Comparison of ENCODE assay signal across 25 cellular contexts in the genomic region with DNA sequence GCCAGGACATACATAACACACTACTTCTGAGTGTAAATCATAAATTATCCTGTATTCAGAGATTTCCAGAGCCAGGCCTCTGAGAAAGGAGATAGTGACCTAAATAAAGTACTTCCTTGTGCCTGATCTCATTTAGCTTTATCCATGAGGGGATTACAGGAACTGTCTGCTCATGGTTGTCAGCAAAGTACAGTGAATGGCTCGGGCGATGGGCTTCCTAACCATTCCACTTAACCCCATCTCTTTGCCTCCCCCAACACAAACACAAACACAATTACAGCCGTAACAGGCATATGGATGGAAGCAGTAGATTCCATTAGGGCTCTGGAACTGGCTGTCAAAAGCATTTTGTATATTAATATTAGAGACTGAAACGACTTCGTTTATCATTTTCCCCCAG.
"Had no signal": no experiment of that assay in that cellular context is flagged by ENCODE, and none has a peak within 500 bp of the region (broad histone marks: within the 10 kb centered on the region; RNA-seq: fewer than 3 reads in every experiment).

No MANE protein-coding gene starts in this region.

- H3K27me3 ChIP-seq: esophagus muscularis mucosa, foreskin keratinocyte, gastroesophageal sphincter, heart left ventricle, hepatocyte, left lung, neutrophil, pancreas, right lobe of liver, thyroid gland, vagina had no signal

- DNase-seq: dermis blood vessel endothelial cell; effector memory CD4-positive, alpha-beta T cell; foreskin keratinocyte; heart left ventricle; kidney; left lung; mesenchymal stem cell; naive thymus-derived CD8-positive, alpha-beta T cell; pancreas; right lobe of liver; small intestine; stimulated activated CD4-positive, alpha-beta T cell treated with anti-CD3 and anti-CD28 coated beads, Interleukin-12 subunit alpha, Interleukin-12 subunit beta, amount 100 ng/mL, for 4 hours; stimulated activated CD4-positive, alpha-beta T cell treated with anti-CD3 and anti-CD28 coated beads, Interleukin-1b, Interleukin-23, amount 100 ng/mL, for 48 hours; stimulated activated CD4-positive, alpha-beta T cell treated with anti-CD3 and anti-CD28 coated beads, Interleukin-4, amount 100 ng/mL, for 24 hours; stimulated activated naive CD4-positive, alpha-beta T cell treated with Interleukin-2 at 50 U/mL for 16 hours; stomach; thyroid gland; trophoblast cell had no signal

- H3K36me3 ChIP-seq: esophagus muscularis mucosa, gastroesophageal sphincter, heart left ventricle, left lung, neutrophil, pancreas, right lobe of liver, stomach, thyroid gland, vagina had no signal

- H3K4me3 ChIP-seq: coronary artery, esophagus muscularis mucosa, gastroesophageal sphincter, heart left ventricle, hepatocyte, left lung, pancreas, right lobe of liver, stomach, thyroid gland, vagina had no signal

- H2AFZ ChIP-seq: hepatocyte had no signal

- H3K4me1 ChIP-seq: esophagus muscularis mucosa, foreskin keratinocyte, gastroesophageal sphincter, heart left ventricle, left lung, pancreas, right lobe of liver, stomach, thyroid gland, vagina had no signal

- ATAC-seq: foreskin keratinocyte; gastroesophageal sphincter; heart left ventricle; left lung; naive thymus-derived CD8-positive, alpha-beta T cell; pancreas; right lobe of liver; stimulated activated effector memory CD8-positive, alpha-beta T cell treated with anti-CD3 and anti-CD28 coated beads, Interleukin-12 subunit alpha, Interleukin-12 subunit beta, amount 100 ng/mL, for 72 hours had no signal

- H3K4me2 ChIP-seq: hepatocyte had no signal

- H3K9me3 ChIP-seq: esophagus muscularis mucosa, gastroesophageal sphincter, heart left ventricle, left lung, neutrophil, pancreas, right lobe of liver, stomach, thyroid gland, vagina had no signal

- H3K27ac ChIP-seq: coronary artery, esophagus muscularis mucosa, foreskin keratinocyte, gastroesophageal sphincter, heart left ventricle, hepatocyte, left lung, neutrophil, pancreas, right lobe of liver, stomach, thyroid gland, vagina had no signal
